In genomic region chr4:159780196-159780922, GRCh38 we compare ENCODE assay signal across 28 cellular contexts.
"Had no signal": no experiment of that assay in that cellular context is flagged by ENCODE, and none has a peak within 500 bp of the region (broad histone marks: within the 10 kb centered on the region; RNA-seq: fewer than 3 reads in every experiment).

No MANE protein-coding gene starts in this region.

- H3K4me3 ChIP-seq: stomach, suprapubic skin, testis, thoracic aorta, thyroid gland, tibial artery, tibial nerve, transverse colon, upper lobe of left lung, upper lobe of right lung, uterus, vagina had no signal

- H3K4me1 Mint-ChIP-seq: stimulated activated effector memory CD8-positive, alpha-beta T cell treated with anti-CD3 and anti-CD28 coated beads, Interleukin-12 subunit alpha, Interleukin-12 subunit beta, amount 100 ng/mL, for 72 hours; stimulated activated memory B cell treated with anti-CD40 and anti-IgM and Interleukin-4, amounts not matched to agents 10 μg/mL and 1 μg/mL and 100 μg/mL, for 72 hours; stimulated activated naive B cell treated with anti-CD40 and anti-IgM and Interleukin-4, amounts not matched to agents 10 μg/mL and 1 μg/mL and 100 μg/mL, for 72 hours; stimulated activated naive CD8-positive, alpha-beta T cell treated with anti-CD3 and anti-CD28 coated beads, Interleukin-15, amount 100 ng/mL, for 72 hours had no signal

- H3K9me3 ChIP-seq: stomach, suprapubic skin, testis, thoracic aorta, thyroid gland, tibial artery, tibial nerve, transverse colon, upper lobe of left lung, upper lobe of right lung, uterus, vagina had no signal

- ATAC-seq: stimulated activated effector memory CD8-positive, alpha-beta T cell treated with anti-CD3 and anti-CD28 coated beads, Interleukin-12 subunit alpha, Interleukin-12 subunit beta, amount 100 ng/mL, for 72 hours; stimulated activated memory B cell treated with anti-CD40 and anti-IgM and Interleukin-4, amounts not matched to agents 10 μg/mL and 1 μg/mL and 100 μg/mL, for 72 hours; stimulated activated naive B cell treated with anti-CD40 and anti-IgM and Interleukin-4, amounts not matched to agents 10 μg/mL and 1 μg/mL and 100 μg/mL, for 72 hours; stimulated activated naive CD8-positive, alpha-beta T cell treated with anti-CD3 and anti-CD28 coated beads, Interleukin-15, amount 100 ng/mL, for 72 hours; stimulated activated naive CD8-positive, alpha-beta T cell treated with anti-CD3 and anti-CD28 coated beads, Interleukin-15, Interleukin-2, amounts not matched to agents 100 U/mL and 50 U/mL, for 24 hours; upper lobe of right lung had no signal

- H3K4me1 ChIP-seq: suprapubic skin, testis, thyroid gland, tibial artery, tibial nerve, transverse colon, upper lobe of left lung, upper lobe of right lung, uterus, vagina had no signal

- H3K4me3 Mint-ChIP-seq: stimulated activated effector memory CD8-positive, alpha-beta T cell treated with anti-CD3 and anti-CD28 coated beads, Interleukin-12 subunit alpha, Interleukin-12 subunit beta, amount 100 ng/mL, for 72 hours; stimulated activated memory B cell treated with anti-CD40 and anti-IgM and Interleukin-4, amounts not matched to agents 10 μg/mL and 1 μg/mL and 100 μg/mL, for 72 hours; stimulated activated naive B cell treated with anti-CD40 and anti-IgM and Interleukin-4, amounts not matched to agents 10 μg/mL and 1 μg/mL and 100 μg/mL, for 72 hours; stimulated activated naive CD8-positive, alpha-beta T cell treated with anti-CD3 and anti-CD28 coated beads, Interleukin-15, amount 100 ng/mL, for 72 hours; stimulated activated naive CD8-positive, alpha-beta T cell treated with anti-CD3 and anti-CD28 coated beads, Interleukin-15, Interleukin-2, amounts not matched to agents 100 ng/mL and 50 ng/mL, for 24 hours; type B pancreatic cell had no signal

- DNase-seq: stimulated activated CD4-positive, alpha-beta T cell treated with anti-CD3 and anti-CD28 coated beads, Interleukin-2, amount 100 ng/mL, for 48 hours; stimulated activated CD4-positive, alpha-beta T cell treated with anti-CD3 and anti-CD28 coated beads, Interleukin-4, amount 100 ng/mL, for 1 hour; stimulated activated CD4-positive, alpha-beta T cell treated with anti-CD3 and anti-CD28 coated beads, Interleukin-4, amount 100 ng/mL, for 24 hours; stimulated activated CD4-positive, alpha-beta T cell treated with anti-CD3 and anti-CD28 coated beads, Interleukin-4, amount 100 ng/mL, for 4 hours; stimulated activated CD8-positive, alpha-beta memory T cell treated with anti-CD3 and anti-CD28 coated beads, Interleukin-4, amount 100 ng/mL, for 48 hours; stimulated activated naive B cell treated with anti-CD40 and anti-IgM and Interleukin-4, amounts not matched to agents 10 μg/mL and 1 μg/mL and 100 μg/mL, for 72 hours; stimulated activated naive CD4-positive, alpha-beta T cell; stimulated activated naive CD4-positive, alpha-beta T cell treated with Interleukin-2 at 50 U/mL for 16 hours; stimulated activated naive CD8-positive, alpha-beta T cell treated with anti-CD3 and anti-CD28 coated beads, Interleukin-15, amount 100 ng/mL, for 72 hours; stimulated activated naive CD8-positive, alpha-beta T cell treated with anti-CD3 and anti-CD28 coated beads, Interleukin-15, Interleukin-2, amounts not matched to agents 100 U/mL and 50 U/mL, for 24 hours; stomach; substantia nigra; testis; thyroid gland; tibial artery; transverse colon; trophoblast cell; upper lobe of left lung; upper lobe of right lung; uterus had no signal

- H3K27me3 Mint-ChIP-seq: stimulated activated memory B cell treated with anti-CD40 and anti-IgM and Interleukin-4, amounts not matched to agents 10 μg/mL and 1 μg/mL and 100 μg/mL, for 72 hours; stimulated activated naive B cell treated with anti-CD40 and anti-IgM and Interleukin-4, amounts not matched to agents 10 μg/mL and 1 μg/mL and 100 μg/mL, for 72 hours; stimulated activated naive CD8-positive, alpha-beta T cell treated with anti-CD3 and anti-CD28 coated beads, Interleukin-15, amount 100 ng/mL, for 72 hours; stimulated activated naive CD8-positive, alpha-beta T cell treated with anti-CD3 and anti-CD28 coated beads, Interleukin-15, Interleukin-2, amounts not matched to agents 100 ng/mL and 50 ng/mL, for 24 hours had no signal

- H3K9me3 Mint-ChIP-seq: stimulated activated memory B cell treated with anti-CD40 and anti-IgM and Interleukin-4, amounts not matched to agents 10 μg/mL and 1 μg/mL and 100 μg/mL, for 72 hours; stimulated activated naive B cell treated with anti-CD40 and anti-IgM and Interleukin-4, amounts not matched to agents 10 μg/mL and 1 μg/mL and 100 μg/mL, for 72 hours; stimulated activated naive CD8-positive, alpha-beta T cell treated with anti-CD3 and anti-CD28 coated beads, Interleukin-15, amount 100 ng/mL, for 72 hours; stimulated activated naive CD8-positive, alpha-beta T cell treated with anti-CD3 and anti-CD28 coated beads, Interleukin-15, Interleukin-2, amounts not matched to agents 100 ng/mL and 50 ng/mL, for 24 hours had no signal

- H3K36me3 Mint-ChIP-seq: stimulated activated effector memory CD8-positive, alpha-beta T cell treated with anti-CD3 and anti-CD28 coated beads, Interleukin-12 subunit alpha, Interleukin-12 subunit beta, amount 100 ng/mL, for 72 hours; stimulated activated memory B cell treated with anti-CD40 and anti-IgM and Interleukin-4, amounts not matched to agents 10 μg/mL and 1 μg/mL and 100 μg/mL, for 72 hours; stimulated activated naive B cell treated with anti-CD40 and anti-IgM and Interleukin-4, amounts not matched to agents 10 μg/mL and 1 μg/mL and 100 μg/mL, for 72 hours; type B pancreatic cell had no signal

- H3K27ac ChIP-seq: stomach, suprapubic skin, testis, thoracic aorta, thyroid gland, tibial artery, tibial nerve, transverse colon, upper lobe of left lung, upper lobe of right lung, uterus, vagina had no signal

- H3K36me3 ChIP-seq: stomach, suprapubic skin, thoracic aorta, thyroid gland, tibial artery, tibial nerve, transverse colon, upper lobe of left lung, upper lobe of right lung, uterus, vagina had no signal

- H3K27ac Mint-ChIP-seq: stimulated activated effector memory CD8-positive, alpha-beta T cell treated with anti-CD3 and anti-CD28 coated beads, Interleukin-12 subunit alpha, Interleukin-12 subunit beta, amount 100 ng/mL, for 72 hours; stimulated activated memory B cell treated with anti-CD40 and anti-IgM and Interleukin-4, amounts not matched to agents 10 μg/mL and 1 μg/mL and 100 μg/mL, for 72 hours; stimulated activated naive B cell treated with anti-CD40 and anti-IgM and Interleukin-4, amounts not matched to agents 10 μg/mL and 1 μg/mL and 100 μg/mL, for 72 hours; stimulated activated naive CD8-positive, alpha-beta T cell treated with anti-CD3 and anti-CD28 coated beads, Interleukin-15, amount 100 ng/mL, for 72 hours; stimulated activated naive CD8-positive, alpha-beta T cell treated with anti-CD3 and anti-CD28 coated beads, Interleukin-15, Interleukin-2, amounts not matched to agents 100 ng/mL and 50 ng/mL, for 24 hours; type B pancreatic cell had no signal

- H3K27me3 ChIP-seq: stomach, suprapubic skin, testis, thyroid gland, tibial artery, tibial nerve, transverse colon, upper lobe of left lung, upper lobe of right lung, uterus, vagina had no signal
